In the genomic region with DNA sequence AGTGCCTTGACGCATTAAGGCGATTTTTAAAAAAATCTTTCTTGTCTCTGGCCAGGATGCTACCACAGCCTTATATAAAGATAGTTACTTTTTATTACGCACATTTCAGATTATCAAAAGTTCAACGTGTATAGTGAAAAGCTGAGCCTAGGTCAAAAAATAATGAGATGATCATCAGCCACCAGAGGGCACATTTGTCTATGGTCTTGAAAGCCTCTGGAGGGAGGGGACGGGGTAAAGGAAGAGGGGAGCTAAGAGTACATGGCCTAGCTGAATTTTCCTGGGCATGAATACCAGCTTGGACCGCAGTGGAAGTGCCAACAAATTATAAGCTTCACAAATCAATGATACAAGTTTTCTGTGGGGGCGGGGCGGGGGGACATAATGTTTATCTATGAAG, we compare ENCODE assay signal across 10 cellular contexts.
DNase-seq lines count a peak whose midpoint lies in the region; ATAC-seq, FAIRE-seq and TF ChIP-seq lines count a peak whose summit lies in the region.
"Had no signal": no experiment of that assay in that cellular context is flagged by ENCODE, and none has a peak within 500 bp of the region (broad histone marks: within the 10 kb centered on the region; RNA-seq: fewer than 3 reads in every experiment).

No MANE protein-coding gene starts in this region.

- no TSS peak for BruUV-seq in HepG2 (replicated peaks; lab: Mats Ljungman, UMichigan)

- H3K4me1 ChIP-seq in HepG2 (ENCODE audit: insufficient read depth, low read length) = no peaks in the 10 kb centered on the region

- no peaks in the 10 kb centered on the region; the same call in none of the 2 replicates for H3K27me3 Mint-ChIP-seq in HFFc6 (ENCODE audit: insufficient read depth)
- H3K27me3 Mint-ChIP-seq in activated CD8-positive, alpha-beta memory T cell treated with anti-CD3 and anti-CD28 coated beads, Interleukin-2, amount 10 ng/mL, durations not matched to agents 7 days and 5 days = no peaks in the 10 kb centered on the region

- in situ Hi-C loops in HepG2 (cut with HindIII; ENCODE audit: extremely low pct_ligation_motif_present, low pct_unique_long_range_greater_than_20kb) = loop anchor here (10.0 to 25.0 kb wide), 3 partner anchors 242 to 867 kb away; no protein-coding TSS in a partner anchor

- H3K4me3 Mint-ChIP-seq in HFFc6 = no peak overlapping the region
- H3K4me3 Mint-ChIP-seq in activated CD8-positive, alpha-beta memory T cell treated with anti-CD3 and anti-CD28 coated beads, Interleukin-2, amount 10 ng/mL, durations not matched to agents 7 days and 5 days = no peak overlapping the region
- H3K4me3 Mint-ChIP-seq: stimulated activated naive CD8-positive, alpha-beta T cell treated with anti-CD3 and anti-CD28 coated beads, Interleukin-15, amount 100 ng/mL, for 72 hours had no signal

- H3K9me3 Mint-ChIP-seq in HFFc6 = no peaks in the 10 kb centered on the region
- no peaks in the 10 kb centered on the region for H3K9me3 Mint-ChIP-seq in activated CD8-positive, alpha-beta memory T cell treated with anti-CD3 and anti-CD28 coated beads, Interleukin-2, amount 10 ng/mL, durations not matched to agents 7 days and 5 days (ENCODE audit: low read depth)
- H3K9me3 Mint-ChIP-seq: stimulated activated naive CD8-positive, alpha-beta T cell treated with anti-CD3 and anti-CD28 coated beads, Interleukin-15, amount 100 ng/mL, for 72 hours had no signal

- H3K4me2 ChIP-seq in HepG2 (ENCODE audit: low read depth, low read length) = no peak overlapping the region

- peak; percentile 34; the same call in 1 of the 2 replicates for TF ChIP-seq CTCF in HFFc6 (IDR thresholded peaks at IDR 0.05)
- peak; percentile 47 for TF ChIP-seq CTCF in HepG2 (CRISPR knock-in tag; IDR thresholded peaks at IDR 0.05)

- peak; percentile 30 for FAIRE-seq in HepG2 (lab: Jason Lieb, UNC)

- H3K4me1 Mint-ChIP-seq in HFFc6 (ENCODE audit: low read depth) = no peaks in the 10 kb centered on the region
- H3K4me1 Mint-ChIP-seq in activated CD8-positive, alpha-beta memory T cell treated with anti-CD3 and anti-CD28 coated beads, Interleukin-2, amount 10 ng/mL, durations not matched to agents 7 days and 5 days = no peaks in the 10 kb centered on the region
- H3K4me1 Mint-ChIP-seq: stimulated activated naive CD8-positive, alpha-beta T cell treated with anti-CD3 and anti-CD28 coated beads, Interleukin-15, amount 100 ng/mL, for 72 hours had no signal

- H3K4me3 ChIP-seq in HepG2 (replicated peaks in 1 of 3; ENCODE audit: insufficient read depth in 1 of 3, low read depth in 2 of 3, low read length in 3 of 3) = no peak overlapping the region

- CTCF ChIA-PET in HepG2 (lab: Yijun Ruan, JAX; ENCODE audit: low intra/inter-chr PET ratio, low total read pairs) = interaction anchor here (1.0 to 2.0 kb wide), 2 partner anchors 17 to 294 kb away, joined by 3 to 7 read pairs; no protein-coding TSS in a partner anchor
- CTCF ChIA-PET in activated CD8-positive, alpha-beta memory T cell treated with anti-CD3 and anti-CD28 coated beads, Interleukin-2, amount 10 ng/mL, durations not matched to agents 7 days and 5 days (lab: Charles Lee) = interaction anchor here (0.6 kb wide), 1 partner anchor 88 kb away, joined by 3 read pairs; no protein-coding TSS in a partner anchor

- no peak for TF ChIP-seq POLR2A in HepG2 (IDR thresholded peaks at IDR 0.05; ENCODE audit: insufficient read depth in 1 of 2, low read depth in 2 of 2, low read length in 2 of 2)

- DNase-seq in ELR (ENCODE audit: low read depth) = peak; percentile 41
- DNase-seq in HFFc6 = no peak
- peak; percentile 40 for DNase-seq in RPMI8226
- DNase-seq in HepG2 (ENCODE audit: low spot score) = peak; percentile 6
- DNase-seq in GF-D8 (lab: John Stamatoyannopoulos, UW) = no peak
- DNase-seq in activated CD8-positive, alpha-beta memory T cell treated with anti-CD3 and anti-CD28 coated beads, Interleukin-2, amount 10 ng/mL, durations not matched to agents 7 days and 5 days = no peak
- DNase-seq in SHP77 treated with DMSO at 0.1 percent for 48 hours (lab: John Stamatoyannopoulos, UW) = no peak
- DNase-seq: activated effector memory CD4-positive, alpha-beta T cell treated with Interleukin-2 at 50 U/mL for 16 hours; stimulated activated naive CD8-positive, alpha-beta T cell treated with anti-CD3 and anti-CD28 coated beads, Interleukin-15, amount 100 ng/mL, for 72 hours had no signal

- no peaks in the 10 kb centered on the region for H3K79me2 ChIP-seq in HepG2 (ENCODE audit: insufficient read depth, low read length)

- H2AFZ ChIP-seq in HepG2 (ENCODE audit: low read length) = no peak overlapping the region

- intact Hi-C loops in HepG2 (cut with micrococcal nuclease; ENCODE audit: unreplicated experiment) = loop anchor here (1.0 kb wide), 1 partner anchor 17 kb away; no protein-coding TSS in a partner anchor

- ATAC-seq in HepG2 (peak; percentile 81), GM21381 (IDR thresholded peaks at IDR 0.05; ENCODE audit: unreplicated experiment) (no peak)
- no peak for ATAC-seq in activated CD8-positive, alpha-beta memory T cell treated with anti-CD3 and anti-CD28 coated beads, Interleukin-2, amount 10 ng/mL, durations not matched to agents 7 days and 5 days
- ATAC-seq: stimulated activated naive CD8-positive, alpha-beta T cell treated with anti-CD3 and anti-CD28 coated beads, Interleukin-15, amount 100 ng/mL, for 72 hours had no signal

- POLR2A ChIA-PET in HepG2 (lab: Yijun Ruan, JAX) = no interaction called here

- no peak overlapping the region for H3K27ac Mint-ChIP-seq in HFFc6
- no peak overlapping the region for H3K27ac Mint-ChIP-seq in activated CD8-positive, alpha-beta memory T cell treated with anti-CD3 and anti-CD28 coated beads, Interleukin-2, amount 10 ng/mL, durations not matched to agents 7 days and 5 days
- H3K27ac Mint-ChIP-seq: stimulated activated naive CD8-positive, alpha-beta T cell treated with anti-CD3 and anti-CD28 coated beads, Interleukin-15, amount 100 ng/mL, for 72 hours had no signal

- no peaks in the 10 kb centered on the region for H3K36me3 ChIP-seq in HepG2 (replicated peaks in 1 of 2; ENCODE audit: control insufficient read depth in 1 of 2, insufficient read depth in 2 of 2, low read length in 2 of 2)

- 15% methylated on average over 8 of the region's 8 CpGs for WGBS in HepG2 (ENCODE audit: low lambda C conversion rate)

- no peaks in the 10 kb centered on the region for H3K9me3 ChIP-seq in HepG2 (ENCODE audit: low read length)

- H3K27ac ChIP-seq in HepG2 (ENCODE audit: extremely low read length, insufficient read depth, low read length) = no peak overlapping the region

- no peaks in the 10 kb centered on the region for H4K20me1 ChIP-seq in HepG2 (ENCODE audit: insufficient read depth, low read length)

- no peaks in the 10 kb centered on the region for H3K36me3 Mint-ChIP-seq in HFFc6 (ENCODE audit: low read depth)
- no peaks in the 10 kb centered on the region for H3K36me3 Mint-ChIP-seq in activated CD8-positive, alpha-beta memory T cell treated with anti-CD3 and anti-CD28 coated beads, Interleukin-2, amount 10 ng/mL, durations not matched to agents 7 days and 5 days

- TF ChIP-seq RAD21 in HepG2 (CRISPR knock-in tag; IDR thresholded peaks at IDR 0.05) = no peak

- H3K9ac ChIP-seq in HepG2 (ENCODE audit: insufficient read depth, low read depth, low read length) = no peak overlapping the region

- H3K27me3 ChIP-seq in HepG2 (ENCODE audit: control insufficient read depth in 1 of 2, insufficient read depth in 2 of 2, low read length in 2 of 2) = no peaks in the 10 kb centered on the region

- TF ChIP-seq EP300 in HepG2 (IDR thresholded peaks at IDR 0.05; ENCODE audit: low read depth in 2 of 2, low read length in 2 of 2) (no peak), HepG2 (CRISPR knock-in tag; IDR thresholded peaks at IDR 0.05; ENCODE audit: borderline replicate concordance) (no peak)

TF ChIP-seq in HepG2, 621 proteins besides CTCF, POLR2A, EP300 and RAD21:
- 0 out of 2 replicates have a peak, but pooled peaks have one; percentile 18 for TF ChIP-seq STAG1 (CRISPR knock-in tag; IDR thresholded peaks at IDR 0.05)
- TF ChIP-seq EZH2 (conservative IDR thresholded peaks at IDR 0.05; ENCODE audit: low read depth, low read length) = no peak

Comparison
In these comparisons a context has a peak if more than half of its experiments do, and no peak if none do; other contexts are left out.
1. DNase-seq: peak in ELR (single experiment), RPMI8226 (single experiment) and HepG2 (single experiment); none in HFFc6 (single experiment), GF-D8 (single experiment), activated CD8-positive, alpha-beta memory T cell treated with anti-CD3 and anti-CD28 coated beads, Interleukin-2, amount 10 ng/mL, durations not matched to agents 7 days and 5 days (single experiment) and SHP77 treated with DMSO at 0.1 percent for 48 hours (single experiment).